10 cellular contexts compared by ENCODE assay signal in genomic region chr19:48819366-48819816, GRCh38. TPM values are rescaled to one million over a fixed set of nuclear protein-coding genes. Genes with fewer than 3 reads are reported as not detected.
DNase-seq lines count a peak whose midpoint lies in the region; ATAC-seq and TF ChIP-seq lines count a peak whose summit lies in the region.
"Had no signal": no experiment of that assay in that cellular context is flagged by ENCODE, and none has a peak within 500 bp of the region (broad histone marks: within the 10 kb centered on the region; RNA-seq: fewer than 3 reads in every experiment).

No MANE protein-coding gene starts in this region.

- no peaks in the 10 kb centered on the region for H3K36me3 ChIP-seq in mucosa of rectum (ENCODE audit: control insufficient read depth in 2 of 2, insufficient read depth in 2 of 2, low read length in 2 of 2)

- no peak overlapping the region for H3K27ac Mint-ChIP-seq in endothelial cell (ENCODE audit: unreplicated experiment)
- H3K27ac Mint-ChIP-seq: endodermal cell; T-helper 2 cell treated with Interferon-gamma antibody and Interleukin-4, amounts not matched to agents 5 μg/mL and 100 μg/mL, for 36 hours had no signal

- peak overlapping the region in 1 of 2 donors; percentile 14 for H3K9ac ChIP-seq in mucosa of rectum (ENCODE audit: low read depth in 1 of 2, low read length in 2 of 2)

- no peaks in the 10 kb centered on the region for H3K9me3 Mint-ChIP-seq in endothelial cell (ENCODE audit: unreplicated experiment)
- H3K9me3 Mint-ChIP-seq: T-helper 2 cell treated with Interferon-gamma antibody and Interleukin-4, amounts not matched to agents 5 μg/mL and 100 μg/mL, for 36 hours had no signal

- H3K4me3 ChIP-seq in AG10803 (ENCODE audit: low read length) (no peak overlapping the region), mucosa of rectum (ENCODE audit: low read length in 2 of 2) (no peak overlapping the region)

- no peak for TF ChIP-seq CTCF in AG10803 (conservative IDR thresholded peaks at IDR 0.05; ENCODE audit: low read length)
- TF ChIP-seq CTCF in endothelial cell (IDR thresholded peaks at IDR 0.05; ENCODE audit: unreplicated experiment): no peak

- DNase-seq in AG10803 (ENCODE audit: low read depth) (peak; percentile 97), NCI-H2107 (lab: John Stamatoyannopoulos, UW) (peak; percentile 47), endothelial cell (ENCODE audit: low spot score) (no peak), RPMI8226 (no peak), NK-92 (lab: John Stamatoyannopoulos, UW; ENCODE audit: unreplicated experiment) (no peak)
- no peak for DNase-seq in activated T-cell treated with anti-CD3 and anti-CD28 coated beads, Interleukin-2, amount 50 U/mL, for 48 hours
- DNase-seq: endodermal cell had no signal

- H3K4me1 Mint-ChIP-seq in endothelial cell (ENCODE audit: unreplicated experiment): no peaks in the 10 kb centered on the region

- H3K36me3 Mint-ChIP-seq in endothelial cell (ENCODE audit: low read depth, unreplicated experiment): peaks cover 7% of the 10 kb centered on the region

- H3K27me3 Mint-ChIP-seq in endothelial cell (ENCODE audit: unreplicated experiment): peaks cover 4% of the 10 kb centered on the region

- ATAC-seq in HG02571 (IDR thresholded peaks at IDR 0.05; ENCODE audit: unreplicated experiment): no peak

- no peaks in the 10 kb centered on the region for H3K27me3 ChIP-seq in mucosa of rectum (ENCODE audit: control insufficient read depth in 2 of 2, insufficient read depth in 2 of 2, low read length in 2 of 2)

- H3K4me3 Mint-ChIP-seq in endothelial cell (ENCODE audit: unreplicated experiment): peak overlapping the region; percentile 11
- H3K4me3 Mint-ChIP-seq: endodermal cell; T-helper 2 cell treated with Interferon-gamma antibody and Interleukin-4, amounts not matched to agents 5 μg/mL and 100 μg/mL, for 36 hours had no signal

- H3K27ac ChIP-seq in mucosa of rectum (ENCODE audit: low read depth in 2 of 2, low read length in 2 of 2): peak overlapping the region; percentile 82 to 85

- H3K4me1 ChIP-seq in mucosa of rectum (ENCODE audit: control insufficient read depth in 2 of 2, insufficient read depth in 2 of 2, low read length in 2 of 2): peaks cover 10 to 24% of the 10 kb centered on the region in 2 donors

- no peaks in the 10 kb centered on the region for H3K9me3 ChIP-seq in mucosa of rectum (ENCODE audit: control insufficient read depth in 2 of 2, low read length in 2 of 2)

RNA-seq across cellular contexts. Expression of gene BCAT2, which starts 8.6 kb away (rescaled TPM):
- total RNA-seq in endothelial cell (ENCODE audit: unreplicated experiment): 35.0 TPM

RNA-seq across cellular contexts. Expression of gene HSD17B14, which starts 16.9 kb away (rescaled TPM):
- 65.6 TPM for total RNA-seq in endothelial cell (ENCODE audit: unreplicated experiment)

RNA-seq across cellular contexts. Expression of gene PLEKHA4, which starts 49.0 kb away (rescaled TPM):
- 14.1 TPM for total RNA-seq in endothelial cell (ENCODE audit: unreplicated experiment)

RNA-seq across cellular contexts. Expression of gene PPP1R15A, which starts 52.8 kb away (rescaled TPM):
- total RNA-seq in endothelial cell (ENCODE audit: unreplicated experiment): 65.8 TPM

Comparison
In these comparisons a context has a peak if more than half of its experiments do, and no peak if none do; other contexts are left out.
1. DNase-seq: peak in AG10803 (single experiment) and NCI-H2107 (single experiment); none in endothelial cell (single experiment), RPMI8226 (single experiment), NK-92 (single experiment) and activated T-cell treated with anti-CD3 and anti-CD28 coated beads, Interleukin-2, amount 50 U/mL, for 48 hours (0 of 2).